In genomic region chr4:124696182-124696581, GRCh38 we compare ENCODE assay signal across 3 cellular contexts.
"Had no signal": no experiment of that assay in that cellular context is flagged by ENCODE, and none has a peak within 500 bp of the region (broad histone marks: within the 10 kb centered on the region; RNA-seq: fewer than 3 reads in every experiment).

No MANE protein-coding gene starts in this region.

- H3K4me3 ChIP-seq: GM12878 had no signal

- DNase-seq: GDM1, GF-D8 had no signal

- ATAC-seq: GM12878 had no signal
